In the genomic region with DNA sequence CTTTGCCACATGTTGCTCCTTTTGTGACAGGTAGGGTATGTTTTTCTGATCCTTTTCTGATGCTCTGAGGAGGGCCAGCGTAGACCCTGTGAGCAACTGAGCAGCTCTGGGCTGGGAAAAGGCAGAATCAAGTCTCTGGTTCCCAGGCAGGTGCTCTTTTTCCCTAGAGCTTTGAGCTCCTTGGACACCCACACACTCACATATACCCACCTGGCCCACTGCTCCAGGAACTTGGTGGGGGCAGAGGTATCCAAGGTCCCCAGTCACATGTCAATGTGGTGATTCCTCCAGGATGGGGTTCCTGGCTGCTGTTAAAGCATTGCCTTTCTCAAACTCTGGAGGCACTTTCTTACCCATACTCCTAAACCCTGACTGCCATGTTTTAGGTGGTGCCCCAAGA, we compare ENCODE assay signal across 20 cellular contexts. TPM values are rescaled to one million over a fixed set of nuclear protein-coding genes. Genes with fewer than 3 reads are reported as not detected.
DNase-seq lines count a peak whose midpoint lies in the region; ATAC-seq and TF ChIP-seq lines count a peak whose summit lies in the region.
"Had no signal": no experiment of that assay in that cellular context is flagged by ENCODE, and none has a peak within 500 bp of the region (broad histone marks: within the 10 kb centered on the region; RNA-seq: fewer than 3 reads in every experiment).

No MANE protein-coding gene starts in this region.

- no peak for DNase-seq in CD4-positive, alpha-beta T cell
- DNase-seq in CD8-positive, alpha-beta T cell = no peak
- no peak for DNase-seq in activated T-cell treated with anti-CD3 and anti-CD28 coated beads, Interleukin-2, amount 50 U/mL, for 72 hours
- DNase-seq in lower lobe of right lung = no peak
- DNase-seq in D341Med (ENCODE audit: low spot score) = no peak
- DNase-seq in NCI-H2081 treated with DMSO at 0.1 percent for 48 hours (lab: John Stamatoyannopoulos, UW) = no peak
- no peak for DNase-seq in esophagus muscularis mucosa (ENCODE audit: extremely low spot score)
- DNase-seq: colonic mucosa; glutamatergic neuron; H9; left cardiac atrium; NCI-H1694 treated with DMSO at 0.1 percent for 48 hours; OCI-M1; SHP77; stimulated activated naive CD4-positive, alpha-beta T cell treated with Interleukin-2 at 50 U/mL for 16 hours had no signal

- no peak for TF ChIP-seq CTCF in CD4-positive, alpha-beta T cell (IDR thresholded peaks at IDR 0.05)
- TF ChIP-seq CTCF in CD8-positive, alpha-beta T cell (IDR thresholded peaks at IDR 0.05) = no peak
- TF ChIP-seq CTCF in lower lobe of right lung (IDR thresholded peaks at IDR 0.05) = no peak
- no peak for TF ChIP-seq CTCF in esophagus muscularis mucosa (IDR thresholded peaks at IDR 0.05)

- H3K27ac ChIP-seq in CD4-positive, alpha-beta T cell (ENCODE audit: low read depth, low read length) = peak overlapping the region; percentile 88
- peak overlapping the region; percentile 36 for H3K27ac ChIP-seq in CD8-positive, alpha-beta T cell (ENCODE audit: low read depth, low read length)
- H3K27ac ChIP-seq in lower lobe of right lung (no peak overlapping the region), esophagus muscularis mucosa (replicated peaks in 1 of 4) (no peak overlapping the region)
- H3K27ac ChIP-seq: colonic mucosa, KMS-11 had no signal

- no peaks in the 10 kb centered on the region for H3K27me3 ChIP-seq in CD4-positive, alpha-beta T cell (ENCODE audit: control insufficient read depth, insufficient read depth, low read length)
- H3K27me3 ChIP-seq in CD8-positive, alpha-beta T cell (ENCODE audit: insufficient read depth, low read length) = no peaks in the 10 kb centered on the region
- H3K27me3 ChIP-seq in lower lobe of right lung (ENCODE audit: low read depth) = no peaks in the 10 kb centered on the region
- H3K27me3 ChIP-seq in esophagus muscularis mucosa = no peaks in the 10 kb centered on the region
- H3K27me3 ChIP-seq: colonic mucosa had no signal

- peak overlapping the region; percentile 45 for H3K4me3 ChIP-seq in CD8-positive, alpha-beta T cell (ENCODE audit: low read depth, low read length)
- H3K4me3 ChIP-seq in lower lobe of right lung (peak overlapping the region; percentile 35), esophagus muscularis mucosa (no peak overlapping the region)
- H3K4me3 ChIP-seq: colonic mucosa had no signal

- H3K36me3 ChIP-seq in CD8-positive, alpha-beta T cell (ENCODE audit: insufficient read depth, low read length) = peaks cover 43% of the 10 kb centered on the region
- no peaks in the 10 kb centered on the region for H3K36me3 ChIP-seq in lower lobe of right lung
- no peaks in the 10 kb centered on the region for H3K36me3 ChIP-seq in esophagus muscularis mucosa
- H3K36me3 ChIP-seq: colonic mucosa had no signal

- peaks cover 53% of the 10 kb centered on the region for H3K4me1 ChIP-seq in CD8-positive, alpha-beta T cell (ENCODE audit: insufficient read depth, low read length)
- H3K4me1 ChIP-seq in lower lobe of right lung = peaks cover 5% of the 10 kb centered on the region
- H3K4me1 ChIP-seq in esophagus muscularis mucosa = peaks cover 0 to 15% (median 6%) of the 10 kb centered on the region in 4 donors
- H3K4me1 ChIP-seq: colonic mucosa had no signal

- peak overlapping the region; percentile 97 for H3K4me3 Mint-ChIP-seq in CD4-positive, alpha-beta T cell
- H3K4me3 Mint-ChIP-seq in CD8-positive, alpha-beta T cell = peak overlapping the region; percentile 93
- peak overlapping the region; percentile 98 to 99 for H3K4me3 Mint-ChIP-seq in activated T-cell treated with anti-CD3 and anti-CD28 coated beads, Interleukin-2, amount 50 U/mL, for 72 hours
- H3K4me3 Mint-ChIP-seq: H9, neural crest cell, type B pancreatic cell had no signal

- CTCF ChIA-PET in CD4-positive, alpha-beta T cell (lab: Charles Lee) = interaction anchor here (2.5 kb wide), 1 partner anchor 22 kb away, joined by 8 read pairs; no protein-coding TSS in a partner anchor
- CTCF ChIA-PET in CD8-positive, alpha-beta T cell (lab: Charles Lee) = interaction anchor here (1.0 to 2.5 kb wide), 2 partner anchors 10 to 22 kb away, joined by 4 to 15 read pairs; no protein-coding TSS in a partner anchor

- WGBS in esophagus muscularis mucosa = 86% methylated on average over 1 of the region's 1 CpG

- H3K4me1 Mint-ChIP-seq in CD4-positive, alpha-beta T cell (ENCODE audit: low read depth) = peaks cover 66% of the 10 kb centered on the region
- H3K4me1 Mint-ChIP-seq in CD8-positive, alpha-beta T cell (ENCODE audit: low read depth) = peaks cover 57% of the 10 kb centered on the region
- H3K4me1 Mint-ChIP-seq in activated T-cell treated with anti-CD3 and anti-CD28 coated beads, Interleukin-2, amount 50 U/mL, for 72 hours (ENCODE audit: low read depth) = peaks cover 45% of the 10 kb centered on the region

- H3K9me3 Mint-ChIP-seq in CD4-positive, alpha-beta T cell = no peaks in the 10 kb centered on the region
- no peaks in the 10 kb centered on the region for H3K9me3 Mint-ChIP-seq in CD8-positive, alpha-beta T cell
- H3K9me3 Mint-ChIP-seq in activated T-cell treated with anti-CD3 and anti-CD28 coated beads, Interleukin-2, amount 50 U/mL, for 72 hours = no peaks in the 10 kb centered on the region
- H3K9me3 Mint-ChIP-seq: H9, type B pancreatic cell had no signal

- H3K27ac Mint-ChIP-seq in CD4-positive, alpha-beta T cell = peak overlapping the region; percentile 99
- peak overlapping the region; percentile 93 for H3K27ac Mint-ChIP-seq in CD8-positive, alpha-beta T cell
- H3K27ac Mint-ChIP-seq in activated T-cell treated with anti-CD3 and anti-CD28 coated beads, Interleukin-2, amount 50 U/mL, for 72 hours = peak overlapping the region; percentile 99
- H3K27ac Mint-ChIP-seq: H9, type B pancreatic cell had no signal

- H3K36me3 Mint-ChIP-seq in CD4-positive, alpha-beta T cell (ENCODE audit: low read depth) = peaks cover 95% of the 10 kb centered on the region
- H3K36me3 Mint-ChIP-seq in CD8-positive, alpha-beta T cell = peaks cover 80% of the 10 kb centered on the region
- peaks cover 67 to 83% of the 10 kb centered on the region in 2 donors for H3K36me3 Mint-ChIP-seq in activated T-cell treated with anti-CD3 and anti-CD28 coated beads, Interleukin-2, amount 50 U/mL, for 72 hours (ENCODE audit: insufficient read depth in 2 of 2)
- H3K36me3 Mint-ChIP-seq: type B pancreatic cell had no signal

- no peak for TF ChIP-seq EP300 in esophagus muscularis mucosa (IDR thresholded peaks at IDR 0.05)

- intact Hi-C loops in CD4-positive, alpha-beta T cell (cut with DNase I, micrococcal nuclease) = loop anchor here (10.0 kb wide), 3 partner anchors 175 to 845 kb away; a partner anchor contains a TSS
- intact Hi-C loops in CD8-positive, alpha-beta T cell (cut with DNase I, micrococcal nuclease) = loop anchor here (5.0 to 10.0 kb wide), 4 partner anchors 255 to 898 kb away; a partner anchor contains a TSS
- intact Hi-C loops in lower lobe of right lung (cut with DNase I) (no loop called here), esophagus muscularis mucosa (cut with DNase I) (no loop called here)

- POLR2A ChIA-PET in CD4-positive, alpha-beta T cell (lab: Charles Lee) = interaction anchor here (0.9 to 11.7 kb wide), 5 partner anchors 8 to 227 kb away, joined by 3 to 412 read pairs (median 6); no protein-coding TSS in a partner anchor
- POLR2A ChIA-PET in CD8-positive, alpha-beta T cell (lab: Charles Lee) = interaction anchor here (0.6 to 4.4 kb wide), 6 partner anchors 9 to 227 kb away, joined by 3 to 32 read pairs (median 4); no protein-coding TSS in a partner anchor

- ATAC-seq in CD4-positive, alpha-beta T cell (ENCODE audit: poor library complexity) = no peak
- no peak for ATAC-seq in CD8-positive, alpha-beta T cell
- ATAC-seq in activated T-cell treated with anti-CD3 and anti-CD28 coated beads, Interleukin-2, amount 50 U/mL, for 72 hours (replicated peaks in 1 of 2) = no peak
- no peak for ATAC-seq in lower lobe of right lung
- ATAC-seq: left cardiac atrium had no signal

- no peak for TF ChIP-seq POLR2A in esophagus muscularis mucosa (IDR thresholded peaks at IDR 0.05; ENCODE audit: low read depth)

- no peaks in the 10 kb centered on the region for H3K27me3 Mint-ChIP-seq in CD4-positive, alpha-beta T cell
- H3K27me3 Mint-ChIP-seq in CD8-positive, alpha-beta T cell (ENCODE audit: low read depth) = no peaks in the 10 kb centered on the region
- no peaks in the 10 kb centered on the region for H3K27me3 Mint-ChIP-seq in activated T-cell treated with anti-CD3 and anti-CD28 coated beads, Interleukin-2, amount 50 U/mL, for 72 hours (ENCODE audit: low read depth)
- H3K27me3 Mint-ChIP-seq: type B pancreatic cell had no signal

- H3K9me3 ChIP-seq in CD4-positive, alpha-beta T cell (ENCODE audit: control insufficient read depth, low read length) = no peaks in the 10 kb centered on the region
- H3K9me3 ChIP-seq in CD8-positive, alpha-beta T cell (ENCODE audit: low read length) = no peaks in the 10 kb centered on the region
- H3K9me3 ChIP-seq in lower lobe of right lung (no peaks in the 10 kb centered on the region), esophagus muscularis mucosa (no peaks in the 10 kb centered on the region)
- H3K9me3 ChIP-seq: colonic mucosa had no signal

RNA-seq across cellular contexts. Expression of a gene that starts 5.4 kb away (rescaled TPM):
- total RNA-seq in CD4-positive, alpha-beta T cell = 100 to 1,000 TPM; 150 to 151 TPM
- total RNA-seq in CD8-positive, alpha-beta T cell = 100 to 1,000 TPM in 1 of 2 experiments, 10 to 100 TPM in 1; 97.8 to 102 TPM
- total RNA-seq in activated T-cell treated with anti-CD3 and anti-CD28 coated beads, Interleukin-2, amount 50 U/mL, for 72 hours = 100 to 1,000 TPM; 232 to 298 TPM
- total RNA-seq in lower lobe of right lung (9.8 TPM), esophagus muscularis mucosa (1 to 10 TPM in 2 of 4 donors, under 1 TPM in 2; 0.42 to 4.3 (median 0.90) TPM)
- total RNA-seq: fibroblast of lung, H9, HT-29, neural crest cell had no signal

Comparison
In these comparisons a context has a peak if more than half of its experiments do, and no peak if none do; other contexts are left out.
1. H3K27ac ChIP-seq: peak in CD4-positive, alpha-beta T cell (single experiment) and CD8-positive, alpha-beta T cell (single experiment); none in lower lobe of right lung (single experiment) and esophagus muscularis mucosa (0 of 4).
2. H3K4me3 ChIP-seq: peak in CD8-positive, alpha-beta T cell (single experiment) and lower lobe of right lung (single experiment); none in esophagus muscularis mucosa (0 of 4).
3. intact Hi-C loops: an anchor here in CD4-positive, alpha-beta T cell (10.0 kb wide) and CD8-positive, alpha-beta T cell (5.0 to 10.0 kb wide); none called in lower lobe of right lung and esophagus muscularis mucosa.
4. Peak in every context shown above with its lines, with median percentiles within 50 percentile points of each other: H3K27ac Mint-ChIP-seq and H3K4me3 Mint-ChIP-seq.